Comparison of ENCODE assay signal across 6 cellular contexts in the genomic region with DNA sequence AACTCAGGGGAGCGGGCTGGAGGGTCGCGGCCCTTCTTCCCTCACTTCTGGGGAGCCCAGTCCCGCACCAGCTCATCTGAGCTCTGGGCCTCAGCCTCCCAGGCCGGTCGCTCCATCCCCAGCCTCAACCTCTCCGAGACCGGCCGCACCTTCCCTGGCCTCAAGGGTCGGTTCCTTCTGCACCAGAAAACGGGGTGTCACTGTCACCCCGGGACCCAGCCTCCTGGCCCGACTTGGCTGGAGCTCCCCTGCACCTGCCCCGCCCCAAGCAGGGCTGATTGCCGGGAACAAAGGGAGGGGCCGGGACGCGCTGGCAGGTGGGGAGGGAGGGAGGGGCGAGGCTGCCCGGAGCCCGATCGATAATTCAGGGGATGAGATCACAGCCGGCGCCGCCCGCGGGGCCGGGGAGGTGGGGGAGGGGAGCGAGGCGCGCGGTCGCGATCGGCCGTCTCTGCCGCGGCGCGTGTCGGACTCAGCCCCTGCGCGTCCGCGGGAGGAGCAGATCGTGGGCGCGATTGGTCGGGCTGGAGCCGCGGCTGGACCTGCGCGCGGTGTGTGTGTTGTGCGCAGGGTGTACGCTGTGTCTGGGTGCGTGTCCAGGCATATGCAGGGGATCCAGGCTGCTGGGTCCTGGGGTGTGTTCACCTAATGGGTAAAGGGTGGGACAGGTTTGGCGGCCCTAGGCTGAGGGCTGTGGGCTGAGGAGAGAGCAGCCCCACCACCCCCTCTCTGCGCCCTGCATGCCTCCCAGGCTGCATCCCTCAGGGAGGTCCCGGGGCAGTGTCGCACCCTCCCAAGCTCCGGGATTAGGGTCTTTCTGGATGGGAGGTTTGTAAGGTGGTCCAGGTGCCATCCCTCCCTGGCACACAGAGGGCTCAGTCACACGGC. TPM values are rescaled to one million over a fixed set of nuclear protein-coding genes. Genes with fewer than 3 reads are reported as not detected.
DNase-seq lines count a peak whose midpoint lies in the region; ATAC-seq, FAIRE-seq and TF ChIP-seq lines count a peak whose summit lies in the region.

No MANE protein-coding gene starts in this region.

- no peaks in the 10 kb centered on the region for H4K20me1 ChIP-seq in astrocyte (ENCODE audit: insufficient read depth, low read length)

- no peak overlapping the region for H3K27ac ChIP-seq in astrocyte (ENCODE audit: low read depth, low read length)

- no peak for ATAC-seq in natural killer cell treated with Interleukin-12 subunit alpha and Interleukin-12 subunit beta and Interleukin-15 and Interleukin-18, amount 100 ng/mL, for 72 hours
- ATAC-seq in activated CD8-positive, alpha-beta memory T cell treated with anti-CD3 and anti-CD28 coated beads, Interleukin-2, amount 10 ng/mL, durations not matched to agents 7 days and 5 days = no peak

- peaks cover 5% of the 10 kb centered on the region for H3K4me1 ChIP-seq in astrocyte (ENCODE audit: insufficient read depth, low read length)

- peak; percentile 14 to 58 for DNase-seq in NCI-H187 (lab: John Stamatoyannopoulos, UW)
- DNase-seq in astrocyte (ENCODE audit: low read depth) = no peak
- DNase-seq in natural killer cell treated with Interleukin-12 subunit alpha and Interleukin-12 subunit beta and Interleukin-15 and Interleukin-18, amount 100 ng/mL, for 72 hours (ENCODE audit: low spot score) = no peak
- DNase-seq in activated CD8-positive, alpha-beta memory T cell treated with anti-CD3 and anti-CD28 coated beads, Interleukin-2, amount 10 ng/mL, durations not matched to agents 7 days and 5 days = no peak
- DNase-seq in activated CD8-positive, alpha-beta memory T cell treated with anti-CD3 and anti-CD28 coated beads, Interleukin-2, amount 50 U/mL, for 4 hours = no peak
- DNase-seq in cerebellar nuclear complex (lab: John Stamatoyannopoulos, UW) = no peak

- no peak overlapping the region for H3K27ac Mint-ChIP-seq in astrocyte (ENCODE audit: unreplicated experiment)
- no peak overlapping the region for H3K27ac Mint-ChIP-seq in natural killer cell treated with Interleukin-12 subunit alpha and Interleukin-12 subunit beta and Interleukin-15 and Interleukin-18, amount 100 ng/mL, for 72 hours
- no peak overlapping the region for H3K27ac Mint-ChIP-seq in activated CD8-positive, alpha-beta memory T cell treated with anti-CD3 and anti-CD28 coated beads, Interleukin-2, amount 10 ng/mL, durations not matched to agents 7 days and 5 days

- no peak overlapping the region for H3K4me3 ChIP-seq in astrocyte (ENCODE audit: insufficient read depth, low read depth, low read length)

- FAIRE-seq in astrocyte (lab: Jason Lieb, UNC) = no peak

- H3K36me3 Mint-ChIP-seq in astrocyte (ENCODE audit: low read depth, unreplicated experiment) = peaks cover 6% of the 10 kb centered on the region
- H3K36me3 Mint-ChIP-seq in natural killer cell treated with Interleukin-12 subunit alpha and Interleukin-12 subunit beta and Interleukin-15 and Interleukin-18, amount 100 ng/mL, for 72 hours = no peaks in the 10 kb centered on the region
- H3K36me3 Mint-ChIP-seq in activated CD8-positive, alpha-beta memory T cell treated with anti-CD3 and anti-CD28 coated beads, Interleukin-2, amount 10 ng/mL, durations not matched to agents 7 days and 5 days = no peaks in the 10 kb centered on the region

- H3K79me2 ChIP-seq in astrocyte (ENCODE audit: insufficient read depth, low read length) = no peaks in the 10 kb centered on the region

- peaks cover 2% of the 10 kb centered on the region for H3K27me3 ChIP-seq in astrocyte (ENCODE audit: insufficient read depth, low read length)

- H3K36me3 ChIP-seq in astrocyte (ENCODE audit: insufficient read depth, low read length) = no peaks in the 10 kb centered on the region

- CTCF ChIA-PET in activated CD8-positive, alpha-beta memory T cell treated with anti-CD3 and anti-CD28 coated beads, Interleukin-2, amount 10 ng/mL, durations not matched to agents 7 days and 5 days (lab: Charles Lee) = no interaction called here

- H3K9me3 Mint-ChIP-seq in astrocyte (ENCODE audit: unreplicated experiment) = no peaks in the 10 kb centered on the region
- peaks cover 8% of the 10 kb centered on the region for H3K9me3 Mint-ChIP-seq in natural killer cell treated with Interleukin-12 subunit alpha and Interleukin-12 subunit beta and Interleukin-15 and Interleukin-18, amount 100 ng/mL, for 72 hours
- no peaks in the 10 kb centered on the region for H3K9me3 Mint-ChIP-seq in activated CD8-positive, alpha-beta memory T cell treated with anti-CD3 and anti-CD28 coated beads, Interleukin-2, amount 10 ng/mL, durations not matched to agents 7 days and 5 days (ENCODE audit: low read depth)

- no peak for TF ChIP-seq CTCF in astrocyte (IDR thresholded peaks at IDR 0.05; ENCODE audit: insufficient read depth, low read depth, low read length)

- no peak overlapping the region for H2AFZ ChIP-seq in astrocyte (ENCODE audit: low read depth, low read length)

- H3K9ac ChIP-seq in astrocyte (ENCODE audit: low read length) = no peak overlapping the region

- peak overlapping the region; percentile 44 for H3K4me2 ChIP-seq in astrocyte (ENCODE audit: low read length)

- H3K4me3 Mint-ChIP-seq in astrocyte (ENCODE audit: unreplicated experiment) = peak overlapping the region; percentile 77
- peak overlapping the region; percentile 8 for H3K4me3 Mint-ChIP-seq in natural killer cell treated with Interleukin-12 subunit alpha and Interleukin-12 subunit beta and Interleukin-15 and Interleukin-18, amount 100 ng/mL, for 72 hours
- no peak overlapping the region for H3K4me3 Mint-ChIP-seq in activated CD8-positive, alpha-beta memory T cell treated with anti-CD3 and anti-CD28 coated beads, Interleukin-2, amount 10 ng/mL, durations not matched to agents 7 days and 5 days

- H3K9me3 ChIP-seq in astrocyte (ENCODE audit: insufficient read depth, low read depth, low read length) = no peaks in the 10 kb centered on the region

- no peaks in the 10 kb centered on the region for H3K27me3 Mint-ChIP-seq in astrocyte (ENCODE audit: low read depth, unreplicated experiment)
- peaks cover 15 to 19% of the 10 kb centered on the region in 2 donors for H3K27me3 Mint-ChIP-seq in natural killer cell treated with Interleukin-12 subunit alpha and Interleukin-12 subunit beta and Interleukin-15 and Interleukin-18, amount 100 ng/mL, for 72 hours
- H3K27me3 Mint-ChIP-seq in activated CD8-positive, alpha-beta memory T cell treated with anti-CD3 and anti-CD28 coated beads, Interleukin-2, amount 10 ng/mL, durations not matched to agents 7 days and 5 days = peaks cover 24% of the 10 kb centered on the region

- H3K4me1 Mint-ChIP-seq in astrocyte (ENCODE audit: low read depth, unreplicated experiment) = no peaks in the 10 kb centered on the region
- H3K4me1 Mint-ChIP-seq in natural killer cell treated with Interleukin-12 subunit alpha and Interleukin-12 subunit beta and Interleukin-15 and Interleukin-18, amount 100 ng/mL, for 72 hours (ENCODE audit: low read depth in 2 of 2) = peaks cover 3 to 5% of the 10 kb centered on the region in 2 donors
- H3K4me1 Mint-ChIP-seq in activated CD8-positive, alpha-beta memory T cell treated with anti-CD3 and anti-CD28 coated beads, Interleukin-2, amount 10 ng/mL, durations not matched to agents 7 days and 5 days = peaks cover 3% of the 10 kb centered on the region

RNA-seq across cellular contexts. Expression of a gene that starts 1.1 kb away (rescaled TPM):
- 27.5 and 29.7 TPM in 2 replicates for total RNA-seq in astrocyte
- under 1 TPM in 1 of 2 donors, not detected in 1; 0.67 TPM for total RNA-seq in natural killer cell treated with Interleukin-12 subunit alpha and Interleukin-12 subunit beta and Interleukin-15 and Interleukin-18, amount 100 ng/mL, for 72 hours
- total RNA-seq in activated CD8-positive, alpha-beta memory T cell treated with anti-CD3 and anti-CD28 coated beads, Interleukin-2, amount 10 ng/mL, durations not matched to agents 7 days and 5 days = not detected

RNA-seq across cellular contexts. Expression of a gene that starts 34.4 kb away (rescaled TPM):
- 0.57 and 0.60 TPM in 2 replicates for total RNA-seq in astrocyte
- total RNA-seq in natural killer cell treated with Interleukin-12 subunit alpha and Interleukin-12 subunit beta and Interleukin-15 and Interleukin-18, amount 100 ng/mL, for 72 hours = under 1 TPM in 1 of 2 donors, not detected in 1; 0.33 TPM
- total RNA-seq in activated CD8-positive, alpha-beta memory T cell treated with anti-CD3 and anti-CD28 coated beads, Interleukin-2, amount 10 ng/mL, durations not matched to agents 7 days and 5 days = under 1 TPM; 0.16 to 0.44 TPM

RNA-seq across cellular contexts. Expression of a gene that starts 45.4 kb away (rescaled TPM):
- 17.9 and 20.4 TPM in 2 replicates for total RNA-seq in astrocyte
- 10 to 100 TPM; 16.3 to 17.7 TPM for total RNA-seq in natural killer cell treated with Interleukin-12 subunit alpha and Interleukin-12 subunit beta and Interleukin-15 and Interleukin-18, amount 100 ng/mL, for 72 hours
- total RNA-seq in activated CD8-positive, alpha-beta memory T cell treated with anti-CD3 and anti-CD28 coated beads, Interleukin-2, amount 10 ng/mL, durations not matched to agents 7 days and 5 days = 10 to 100 TPM; 19.4 to 21.6 TPM

RNA-seq across cellular contexts. Expression of a gene that starts 53.0 kb away (rescaled TPM):
- 2.9 and 3.4 TPM in 2 replicates for total RNA-seq in astrocyte
- total RNA-seq in natural killer cell treated with Interleukin-12 subunit alpha and Interleukin-12 subunit beta and Interleukin-15 and Interleukin-18, amount 100 ng/mL, for 72 hours = not detected
- total RNA-seq in activated CD8-positive, alpha-beta memory T cell treated with anti-CD3 and anti-CD28 coated beads, Interleukin-2, amount 10 ng/mL, durations not matched to agents 7 days and 5 days = not detected

Comparison
In these comparisons a context has a peak if more than half of its experiments do, and no peak if none do; other contexts are left out.
1. DNase-seq: peak in NCI-H187 (2 of 2); none in astrocyte (single experiment), natural killer cell treated with Interleukin-12 subunit alpha and Interleukin-12 subunit beta and Interleukin-15 and Interleukin-18, amount 100 ng/mL, for 72 hours (single experiment), activated CD8-positive, alpha-beta memory T cell treated with anti-CD3 and anti-CD28 coated beads, Interleukin-2, amount 10 ng/mL, durations not matched to agents 7 days and 5 days (single experiment), activated CD8-positive, alpha-beta memory T cell treated with anti-CD3 and anti-CD28 coated beads, Interleukin-2, amount 50 U/mL, for 4 hours (single experiment) and cerebellar nuclear complex (0 of 2).
2. RNA of a gene that starts 1.1 kb away (total RNA-seq): 27.5 to 29.7 TPM in astrocyte; 0.67 TPM in natural killer cell treated with Interleukin-12 subunit alpha and Interleukin-12 subunit beta and Interleukin-15 and Interleukin-18, amount 100 ng/mL, for 72 hours and not detected in activated CD8-positive, alpha-beta memory T cell treated with anti-CD3 and anti-CD28 coated beads, Interleukin-2, amount 10 ng/mL, durations not matched to agents 7 days and 5 days; every median in the first group is over 10 times any median in the second.